ENCODE assay signal across 1 cellular context in the genomic region with DNA sequence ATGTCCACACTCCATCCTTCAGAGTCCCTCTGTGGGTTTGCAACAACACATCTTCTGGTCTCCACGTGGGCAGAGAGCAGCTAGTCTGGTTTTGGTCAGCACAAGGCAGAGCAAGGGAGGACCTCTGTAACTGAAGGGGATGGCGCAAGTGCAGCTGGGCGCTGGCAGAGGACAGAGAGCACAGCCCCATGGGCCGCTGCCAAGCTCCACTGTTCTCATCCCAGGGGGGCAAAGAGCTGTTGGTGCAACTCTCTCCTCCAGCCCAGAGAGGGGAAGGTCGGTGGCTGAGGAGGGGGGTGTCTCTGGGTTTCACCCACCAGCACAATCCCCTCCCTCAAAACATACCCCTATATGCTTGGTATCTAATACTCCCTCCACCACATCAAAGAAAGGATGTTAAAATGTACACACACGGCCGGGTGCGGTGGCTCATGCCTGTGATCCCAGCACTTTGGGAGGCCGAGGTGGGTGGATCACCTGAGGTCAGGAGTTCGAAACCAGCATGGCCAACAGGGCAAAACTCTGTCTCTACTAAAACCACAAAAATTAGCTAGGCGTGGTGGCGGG.
TF ChIP-seq lines count a peak whose summit lies in the region.

No MANE protein-coding gene starts in this region.

TF ChIP-seq in HepG2, 621 proteins besides CTCF, POLR2A, EP300 and RAD21 (continued from another document and continues in another):
- TF ChIP-seq TEF (CRISPR knock-in tag; IDR thresholded peaks at IDR 0.05) (no peak), MTERF4 (CRISPR knock-in tag; IDR thresholded peaks at IDR 0.05) (no peak), ZNF251 (CRISPR knock-in tag; IDR thresholded peaks at IDR 0.05) (0 out of 2 replicates have a peak, but pooled peaks have one; percentile 21), ZNF761 (CRISPR knock-in tag; conservative IDR thresholded peaks at IDR 0.05) (no peak), PAX8 (CRISPR knock-in tag; IDR thresholded peaks at IDR 0.05; ENCODE audit: borderline replicate concordance) (no peak), ZNF772 (CRISPR knock-in tag; IDR thresholded peaks at IDR 0.05) (no peak), ZFY (CRISPR knock-in tag; IDR thresholded peaks at IDR 0.05) (no peak), RXRB (CRISPR knock-in tag; IDR thresholded peaks at IDR 0.05; ENCODE audit: borderline replicate concordance) (no peak), ZFP62 (CRISPR knock-in tag; IDR thresholded peaks at IDR 0.05) (no peak), CAMTA2 (CRISPR knock-in tag; IDR thresholded peaks at IDR 0.05; ENCODE audit: borderline replicate concordance) (no peak), ZNF414 (CRISPR knock-in tag; IDR thresholded peaks at IDR 0.05) (peak; percentile 67; the same call in 1 of the 2 replicates), GRHL1 (CRISPR knock-in tag; conservative IDR thresholded peaks at IDR 0.05) (no peak), DNMT3B (CRISPR knock-in tag; conservative IDR thresholded peaks at IDR 0.05) (no peak), ZNF570 (CRISPR knock-in tag; IDR thresholded peaks at IDR 0.05; ENCODE audit: borderline replicate concordance) (no peak), ZNF644 (CRISPR knock-in tag; IDR thresholded peaks at IDR 0.05; ENCODE audit: low read depth) (peak; percentile 64; the same call in 1 of the 2 replicates), TIGD3 (CRISPR knock-in tag; IDR thresholded peaks at IDR 0.05; ENCODE audit: borderline replicate concordance) (no peak), ZNF737 (CRISPR knock-in tag; IDR thresholded peaks at IDR 0.05; ENCODE audit: borderline replicate concordance) (no peak), ZNF776 (CRISPR knock-in tag; IDR thresholded peaks at IDR 0.05) (no peak), CCDC6 (CRISPR knock-in tag; IDR thresholded peaks at IDR 0.05) (no peak), KDM3A (CRISPR knock-in tag; IDR thresholded peaks at IDR 0.05; ENCODE audit: low read depth) (no peak; the same call in 1 of the 2 replicates), ZNF563 (CRISPR knock-in tag; IDR thresholded peaks at IDR 0.05) (no peak), ZNF879 (CRISPR knock-in tag; IDR thresholded peaks at IDR 0.05) (no peak), TEAD3 (CRISPR knock-in tag; optimal IDR thresholded peaks at IDR 0.05; ENCODE audit: borderline replicate concordance) (no peak), SOX13 (IDR thresholded peaks at IDR 0.05) (peak; percentile 62; the same call in 1 of the 2 replicates), SOX13 (CRISPR knock-in tag; conservative IDR thresholded peaks at IDR 0.05 in 1 of 2, IDR thresholded peaks at IDR 0.05 in 1 of 2) (peak in 1 of 2 experiments; percentile 56; a peak in 2 of 4 replicates), SRSF9 (IDR thresholded peaks at IDR 0.05; ENCODE audit: borderline replicate concordance, insufficient read depth, low read depth, low read length, poor library complexity, severe bottlenecking) (no peak), RFX5 (IDR thresholded peaks at IDR 0.05; ENCODE audit: low read depth, low read length) (no peak), EZH2 (conservative IDR thresholded peaks at IDR 0.05; ENCODE audit: low read depth, low read length) (no peak), ZSCAN30 (CRISPR knock-in tag; IDR thresholded peaks at IDR 0.05) (no peak), NR2F6 (IDR thresholded peaks at IDR 0.05) (no peak), NR2F6 (CRISPR knock-in tag; IDR thresholded peaks at IDR 0.05) (peak; percentile 26; the same call in 1 of the 2 replicates), ATF1 (CRISPR knock-in tag; IDR thresholded peaks at IDR 0.05) (no peak), HMG20A (CRISPR knock-in tag; IDR thresholded peaks at IDR 0.05; ENCODE audit: borderline replicate concordance) (no peak), PRDM4 (CRISPR knock-in tag; IDR thresholded peaks at IDR 0.05; ENCODE audit: borderline replicate concordance) (no peak), ZSCAN21 (CRISPR knock-in tag; IDR thresholded peaks at IDR 0.05; ENCODE audit: borderline replicate concordance) (no peak), ZNF713 (CRISPR knock-in tag; IDR thresholded peaks at IDR 0.05) (no peak), STAG1 (CRISPR knock-in tag; IDR thresholded peaks at IDR 0.05) (no peak), MYNN (CRISPR knock-in tag; IDR thresholded peaks at IDR 0.05; ENCODE audit: low read depth) (0 out of 2 replicates have a peak, but pooled peaks have one; percentile 46), ZNF451 (CRISPR knock-in tag; IDR thresholded peaks at IDR 0.05) (no peak), ZMYM2 (CRISPR knock-in tag; IDR thresholded peaks at IDR 0.05) (peak; percentile 10; the same call in 1 of the 2 replicates), JUN (CRISPR knock-in tag; IDR thresholded peaks at IDR 0.05) (no peak), MLX (CRISPR knock-in tag; IDR thresholded peaks at IDR 0.05) (no peak)
- TF ChIP-seq, protein P1, sequence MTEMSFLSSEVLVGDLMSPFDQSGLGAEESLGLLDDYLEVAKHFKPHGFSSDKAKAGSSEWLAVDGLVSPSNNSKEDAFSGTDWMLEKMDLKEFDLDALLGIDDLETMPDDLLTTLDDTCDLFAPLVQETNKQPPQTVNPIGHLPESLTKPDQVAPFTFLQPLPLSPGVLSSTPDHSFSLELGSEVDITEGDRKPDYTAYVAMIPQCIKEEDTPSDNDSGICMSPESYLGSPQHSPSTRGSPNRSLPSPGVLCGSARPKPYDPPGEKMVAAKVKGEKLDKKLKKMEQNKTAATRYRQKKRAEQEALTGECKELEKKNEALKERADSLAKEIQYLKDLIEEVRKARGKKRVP (CRISPR knock-in tag; IDR thresholded peaks at IDR 0.05) = no peak
- TF ChIP-seq, protein P2, sequence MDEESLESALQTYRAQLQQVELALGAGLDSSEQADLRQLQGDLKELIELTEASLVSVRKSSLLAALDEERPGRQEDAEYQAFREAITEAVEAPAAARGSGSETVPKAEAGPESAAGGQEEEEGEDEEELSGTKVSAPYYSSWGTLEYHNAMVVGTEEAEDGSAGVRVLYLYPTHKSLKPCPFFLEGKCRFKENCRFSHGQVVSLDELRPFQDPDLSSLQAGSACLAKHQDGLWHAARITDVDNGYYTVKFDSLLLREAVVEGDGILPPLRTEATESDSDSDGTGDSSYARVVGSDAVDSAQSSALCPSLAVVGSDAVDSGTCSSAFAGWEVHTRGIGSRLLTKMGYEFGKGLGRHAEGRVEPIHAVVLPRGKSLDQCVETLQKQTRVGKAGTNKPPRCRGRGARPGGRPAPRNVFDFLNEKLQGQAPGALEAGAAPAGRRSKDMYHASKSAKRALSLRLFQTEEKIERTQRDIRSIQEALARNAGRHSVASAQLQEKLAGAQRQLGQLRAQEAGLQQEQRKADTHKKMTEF (CRISPR knock-in tag; IDR thresholded peaks at IDR 0.05) = peak; percentile 57; the same call in 1 of the 2 replicates
- TF ChIP-seq, protein P3, sequence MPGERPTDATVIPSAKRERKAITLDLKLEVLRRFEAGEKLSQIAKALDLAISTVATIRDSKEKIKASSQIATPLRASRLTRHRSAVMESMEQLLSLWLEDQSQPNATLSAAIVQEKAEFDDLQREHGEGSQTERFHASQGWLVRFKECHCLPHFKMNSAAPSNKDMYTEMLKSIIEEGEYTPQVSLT (CRISPR knock-in tag; IDR thresholded peaks at IDR 0.05; ENCODE audit: borderline replicate concordance, low read depth) = no peak
- TF ChIP-seq, protein P4, sequence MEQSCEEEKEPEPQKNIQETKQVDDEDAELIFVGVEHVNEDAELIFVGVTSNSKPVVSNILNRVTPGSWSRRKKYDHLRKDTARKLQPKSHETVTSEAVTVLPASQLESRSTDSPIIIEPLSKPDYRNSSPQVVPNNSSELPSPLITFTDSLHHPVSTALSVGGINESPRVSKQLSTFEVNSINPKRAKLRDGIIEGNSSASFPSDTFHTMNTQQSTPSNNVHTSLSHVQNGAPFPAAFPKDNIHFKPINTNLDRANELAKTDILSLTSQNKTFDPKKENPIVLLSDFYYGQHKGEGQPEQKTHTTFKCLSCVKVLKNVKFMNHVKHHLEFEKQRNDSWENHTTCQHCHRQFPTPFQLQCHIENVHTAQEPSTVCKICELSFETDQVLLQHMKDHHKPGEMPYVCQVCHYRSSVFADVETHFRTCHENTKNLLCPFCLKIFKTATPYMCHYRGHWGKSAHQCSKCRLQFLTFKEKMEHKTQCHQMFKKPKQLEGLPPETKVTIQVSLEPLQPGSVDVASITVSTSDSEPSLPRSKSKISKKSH (CRISPR knock-in tag; IDR thresholded peaks at IDR 0.05; ENCODE audit: borderline replicate concordance) = peak; percentile 75
